Comparison of ENCODE assay signal across 17 cellular contexts in genomic region chr13:98325724-98326123, GRCh38.
A peak's percentile ranks its signal among the peaks of the same experiment; 100 is the strongest.
DNase-seq lines count a peak whose midpoint lies in the region; ATAC-seq, FAIRE-seq and TF ChIP-seq lines count a peak whose summit lies in the region.
"Had no signal": no experiment of that assay in that cellular context is flagged by ENCODE, and none has a peak within 500 bp of the region (broad histone marks: within the 10 kb centered on the region; RNA-seq: fewer than 3 reads in every experiment).

No MANE protein-coding gene starts in this region.

- no peak overlapping the region for H2BK5ac ChIP-seq in mesendoderm (ENCODE audit: low read length)

- no peak overlapping the region for H2BK15ac ChIP-seq in mesendoderm (replicated peaks; ENCODE audit: low read depth)

- DNase-seq in cardiac septum (ENCODE audit: low spot score) (peak; percentile 20), right atrium auricular region (ENCODE audit: low spot score) (no peak), NCI-H774 (lab: John Stamatoyannopoulos, UW) (peak; percentile 42), mesendoderm (no peak), small intestine (no peak), BE2C (no peak)
- DNase-seq in stimulated activated CD4-positive, alpha-beta T cell treated with anti-CD3 and anti-CD28 coated beads, Interleukin-4, amount 100 ng/mL, for 24 hours: no peak
- DNase-seq: activated CD4-positive, alpha-beta T cell treated with anti-CD3 and anti-CD28 coated beads, Interleukin-2, amount 10 ng/mL, durations not matched to agents 24 days and 14 days; cerebellar nuclear complex; effector memory CD4-positive, alpha-beta T cell; naive B cell; NCI-H2171 treated with DMSO at 0.1 percent for 48 hours; RPMI8226; testis had no signal

- no peak for ATAC-seq in GM21367 (IDR thresholded peaks at IDR 0.05; ENCODE audit: unreplicated experiment)

- H3K18ac ChIP-seq in mesendoderm (ENCODE audit: low read length): no peak overlapping the region

- no peak overlapping the region for H3K56ac ChIP-seq in mesendoderm (ENCODE audit: low read length)

- no peak overlapping the region for H3K9ac ChIP-seq in mesendoderm (ENCODE audit: low read length)

- H3K36me3 ChIP-seq in right atrium auricular region: no peaks in the 10 kb centered on the region
- no peaks in the 10 kb centered on the region for H3K36me3 ChIP-seq in mesendoderm (ENCODE audit: control insufficient read depth, insufficient read depth, low read length)
- H3K36me3 ChIP-seq in small intestine (ENCODE audit: control insufficient read depth in 2 of 2, insufficient read depth in 2 of 2, low read length in 2 of 2): no peaks in the 10 kb centered on the region
- H3K36me3 ChIP-seq in BE2C: no peaks in the 10 kb centered on the region

- intact Hi-C loops in cardiac septum (cut with DNase I): no loop called here

- no peaks in the 10 kb centered on the region for H3K9me3 ChIP-seq in right atrium auricular region
- no peaks in the 10 kb centered on the region for H3K9me3 ChIP-seq in small intestine (ENCODE audit: control insufficient read depth, low read depth)
- no peaks in the 10 kb centered on the region; the same call in 1 of the 2 replicates for H3K9me3 ChIP-seq in BE2C
- H3K9me3 ChIP-seq: testis had no signal

- H3K27me3 ChIP-seq in right atrium auricular region: no peaks in the 10 kb centered on the region
- H3K27me3 ChIP-seq in mesendoderm (ENCODE audit: insufficient read depth, low read length, poor library complexity): no peaks in the 10 kb centered on the region
- no peaks in the 10 kb centered on the region for H3K27me3 ChIP-seq in small intestine (ENCODE audit: control insufficient read depth in 2 of 2, insufficient read depth in 2 of 2, low read length in 2 of 2)
- H3K27me3 ChIP-seq in BE2C: no peaks in the 10 kb centered on the region
- H3K27me3 ChIP-seq: testis had no signal

- WGBS in mesendoderm (ENCODE audit: extremely low coverage, insufficient coverage, low lambda C conversion rate): no CpG with 5 or more reads among the region's 3 CpGs
- 90 to 95% (median 91%) methylated on average over 3 of the region's 3 CpGs for WGBS in small intestine, 3 donors

- peak overlapping the region; percentile 51 for H3K23ac ChIP-seq in mesendoderm (ENCODE audit: low read length)

- no peak overlapping the region for H4K5ac ChIP-seq in mesendoderm (ENCODE audit: low read length)

- peaks cover 10% of the 10 kb centered on the region for H3K79me1 ChIP-seq in mesendoderm (ENCODE audit: low read length)

- peaks cover 4% of the 10 kb centered on the region for H3K79me2 ChIP-seq in mesendoderm (ENCODE audit: control insufficient read depth, insufficient read depth, low read length)

- no peak overlapping the region for H3K4me2 ChIP-seq in mesendoderm (ENCODE audit: low read length)

- no peak overlapping the region for H2AK5ac ChIP-seq in mesendoderm (ENCODE audit: low read length)

- FAIRE-seq in small intestine (lab: Jason Lieb, UNC): no peak
- FAIRE-seq: islet of Langerhans had no signal

- no peak overlapping the region for H3K4ac ChIP-seq in mesendoderm (ENCODE audit: low read depth, low read length)

- no peak overlapping the region for H3K27ac ChIP-seq in right atrium auricular region
- H3K27ac ChIP-seq in mesendoderm (ENCODE audit: low read depth, low read length): no peak overlapping the region
- H3K27ac ChIP-seq in small intestine (ENCODE audit: low read depth in 1 of 2, low read length in 1 of 2): no peak overlapping the region
- H3K27ac ChIP-seq: testis had no signal

- H4K8ac ChIP-seq in mesendoderm (ENCODE audit: low read depth, low read length): no peak overlapping the region

- no peak overlapping the region for H2BK120ac ChIP-seq in mesendoderm (ENCODE audit: low read depth, low read length)

- H3K4me3 ChIP-seq in right atrium auricular region (no peak overlapping the region), mesendoderm (ENCODE audit: low read length) (no peak overlapping the region), small intestine (ENCODE audit: low read depth in 1 of 2, low read length in 2 of 2) (no peak overlapping the region), BE2C (ENCODE audit: low read depth, low read length) (no peak overlapping the region)
- H3K4me3 ChIP-seq: lung, testis had no signal

- peaks cover 0 to 9% of the 10 kb centered on the region in 2 donors for H3K4me1 ChIP-seq in right atrium auricular region
- peaks cover 23% of the 10 kb centered on the region for H3K4me1 ChIP-seq in mesendoderm (ENCODE audit: control insufficient read depth, low read depth, low read length)
- H3K4me1 ChIP-seq in small intestine (ENCODE audit: control insufficient read depth in 2 of 2, insufficient read depth in 1 of 2, low read depth in 1 of 2, low read length in 1 of 2): no peaks in the 10 kb centered on the region
- peaks cover 5% of the 10 kb centered on the region for H3K4me1 ChIP-seq in BE2C
- H3K4me1 ChIP-seq: testis had no signal

- TF ChIP-seq CTCF in right atrium auricular region (IDR thresholded peaks at IDR 0.05) (no peak), BE2C (IDR thresholded peaks at IDR 0.05; ENCODE audit: low read depth, low read length) (no peak)

Comparison
In these comparisons a context has a peak if more than half of its experiments do, and no peak if none do; other contexts are left out.
1. DNase-seq: peak in cardiac septum (single experiment) and NCI-H774 (single experiment); none in right atrium auricular region (single experiment), mesendoderm (single experiment), small intestine (single experiment), BE2C (single experiment) and stimulated activated CD4-positive, alpha-beta T cell treated with anti-CD3 and anti-CD28 coated beads, Interleukin-4, amount 100 ng/mL, for 24 hours (single experiment).